In the genomic region with DNA sequence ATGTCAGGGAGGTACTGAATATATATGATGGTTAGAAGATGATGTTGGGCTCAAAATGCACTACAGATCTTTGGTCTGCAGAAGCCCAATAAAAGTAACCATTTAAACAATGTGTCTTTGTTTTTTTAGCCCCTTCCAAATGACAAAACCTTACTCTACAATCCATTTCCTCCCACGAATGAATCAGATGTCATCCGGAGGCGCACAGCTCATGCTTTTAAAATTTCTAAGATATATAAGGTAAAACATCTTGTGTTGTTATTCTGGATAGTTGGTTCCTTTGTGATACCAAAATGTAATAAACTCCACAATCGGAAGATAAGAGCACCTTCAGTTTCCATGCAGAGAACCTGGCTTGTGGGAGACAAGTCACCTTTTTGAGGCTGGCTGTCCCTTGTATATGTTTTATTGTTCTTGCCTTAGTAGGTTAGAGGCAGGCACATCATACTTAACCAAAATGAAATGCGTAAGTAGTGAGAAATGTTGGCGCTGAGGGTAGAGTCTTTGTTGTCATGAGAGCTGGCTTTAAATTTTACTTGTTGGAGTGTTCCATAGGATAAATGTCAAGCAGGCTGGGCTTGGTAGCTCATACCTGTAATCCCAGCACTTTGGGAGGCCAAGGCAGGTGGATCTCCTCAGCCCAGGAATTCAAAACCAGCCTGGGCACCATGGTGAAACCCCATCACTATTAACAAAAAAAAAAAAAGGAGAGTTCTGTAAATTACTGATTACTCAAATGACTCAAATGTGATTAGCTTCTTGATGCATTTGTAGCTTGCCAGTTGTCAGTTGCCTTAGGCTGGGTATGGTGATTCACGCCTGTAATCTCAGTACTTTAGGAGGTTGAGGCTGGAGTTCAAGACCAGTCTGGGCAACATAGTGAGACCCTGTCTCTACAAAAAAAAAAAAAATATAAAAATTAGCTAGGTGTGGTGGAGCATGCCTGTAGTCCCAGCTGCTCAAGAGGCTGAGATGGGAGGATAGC, we compare ENCODE assay signal across 1 cellular context.
TF ChIP-seq lines count a peak whose summit lies in the region.

No MANE protein-coding gene starts in this region.

TF ChIP-seq in IMR-90, 13 proteins besides CTCF, POLR2A, EP300 and RAD21:
- TF ChIP-seq FOS (IDR thresholded peaks at IDR 0.05; ENCODE audit: low read depth, low read length) (no peak), CHD1 (IDR thresholded peaks at IDR 0.05; ENCODE audit: low read depth, low read length) (no peak), MAZ (IDR thresholded peaks at IDR 0.05; ENCODE audit: borderline replicate concordance, low read depth, low read length) (no peak), MXI1 (IDR thresholded peaks at IDR 0.05; ENCODE audit: borderline replicate concordance, low read depth, low read length) (no peak), RFX5 (IDR thresholded peaks at IDR 0.05; ENCODE audit: low read depth, low read length) (no peak), BHLHE40 (IDR thresholded peaks at IDR 0.05; ENCODE audit: low read depth, low read length) (no peak), MAFK (IDR thresholded peaks at IDR 0.05; ENCODE audit: low read depth, low read length) (no peak), NFE2L2 (IDR thresholded peaks at IDR 0.05; ENCODE audit: low read depth, low read length) (no peak), RCOR1 (IDR thresholded peaks at IDR 0.05; ENCODE audit: insufficient replicate concordance, low read length) (no peak)
- TF ChIP-seq, protein P1, sequence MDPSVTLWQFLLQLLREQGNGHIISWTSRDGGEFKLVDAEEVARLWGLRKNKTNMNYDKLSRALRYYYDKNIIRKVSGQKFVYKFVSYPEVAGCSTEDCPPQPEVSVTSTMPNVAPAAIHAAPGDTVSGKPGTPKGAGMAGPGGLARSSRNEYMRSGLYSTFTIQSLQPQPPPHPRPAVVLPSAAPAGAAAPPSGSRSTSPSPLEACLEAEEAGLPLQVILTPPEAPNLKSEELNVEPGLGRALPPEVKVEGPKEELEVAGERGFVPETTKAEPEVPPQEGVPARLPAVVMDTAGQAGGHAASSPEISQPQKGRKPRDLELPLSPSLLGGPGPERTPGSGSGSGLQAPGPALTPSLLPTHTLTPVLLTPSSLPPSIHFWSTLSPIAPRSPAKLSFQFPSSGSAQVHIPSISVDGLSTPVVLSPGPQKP (IDR thresholded peaks at IDR 0.05; ENCODE audit: borderline replicate concordance, low read depth, low read length), result no peak
- TF ChIP-seq, protein P2, sequence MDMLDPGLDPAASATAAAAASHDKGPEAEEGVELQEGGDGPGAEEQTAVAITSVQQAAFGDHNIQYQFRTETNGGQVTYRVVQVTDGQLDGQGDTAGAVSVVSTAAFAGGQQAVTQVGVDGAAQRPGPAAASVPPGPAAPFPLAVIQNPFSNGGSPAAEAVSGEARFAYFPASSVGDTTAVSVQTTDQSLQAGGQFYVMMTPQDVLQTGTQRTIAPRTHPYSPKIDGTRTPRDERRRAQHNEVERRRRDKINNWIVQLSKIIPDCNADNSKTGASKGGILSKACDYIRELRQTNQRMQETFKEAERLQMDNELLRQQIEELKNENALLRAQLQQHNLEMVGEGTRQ (IDR thresholded peaks at IDR 0.05; ENCODE audit: low read depth, low read length), result no peak
